12 cellular contexts compared by ENCODE assay signal in the genomic region with DNA sequence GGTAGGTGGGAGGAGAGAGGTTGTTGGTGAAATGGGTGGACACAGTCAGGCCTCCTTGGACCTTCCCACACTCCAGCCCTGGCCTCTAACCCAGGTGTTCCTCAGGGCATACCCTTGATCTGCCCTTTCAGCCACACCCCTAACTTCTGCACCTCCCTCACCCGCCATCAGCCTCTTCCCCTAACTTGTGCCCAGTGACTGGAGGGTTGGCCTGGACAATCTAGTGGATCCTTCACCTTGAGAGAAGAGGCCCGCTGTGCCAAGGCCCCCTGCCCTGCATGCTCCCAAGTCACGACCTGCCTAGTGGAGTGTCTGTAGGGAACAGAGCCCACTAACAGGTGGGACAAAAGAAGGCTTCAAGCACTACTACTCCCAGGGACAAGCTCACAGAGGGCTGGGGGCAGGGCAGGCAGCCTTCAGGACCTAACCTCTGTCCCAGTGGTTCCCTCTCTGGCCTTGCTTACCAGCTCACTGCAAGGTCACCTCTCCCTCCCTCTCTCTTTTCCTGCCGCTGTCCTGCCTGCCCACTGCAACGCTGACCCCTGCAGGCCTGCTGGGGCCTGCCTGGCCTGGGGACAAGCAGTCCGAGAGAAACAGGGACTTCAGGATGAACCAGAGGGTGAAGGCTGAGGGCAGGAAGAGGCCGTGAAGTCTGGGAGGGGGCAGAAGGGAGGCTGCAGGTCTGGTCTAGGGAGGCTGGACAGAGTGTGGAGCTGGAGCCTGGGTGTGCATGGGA. TPM values are rescaled to one million over a fixed set of nuclear protein-coding genes. Genes with fewer than 3 reads are reported as not detected.
DNase-seq lines count a peak whose midpoint lies in the region; ATAC-seq and TF ChIP-seq lines count a peak whose summit lies in the region.
"Had no signal": no experiment of that assay in that cellular context is flagged by ENCODE, and none has a peak within 500 bp of the region (broad histone marks: within the 10 kb centered on the region; RNA-seq: fewer than 3 reads in every experiment).

No MANE protein-coding gene starts in this region.

- peaks cover 5% of the 10 kb centered on the region for H3K4me1 Mint-ChIP-seq in chondrocyte (ENCODE audit: low read depth)

- no peak overlapping the region for H3K27ac Mint-ChIP-seq in chondrocyte (ENCODE audit: unreplicated experiment)

- TF ChIP-seq CTCF in HFF-Myc (IDR thresholded peaks at IDR 0.05; ENCODE audit: low read depth, low read length, missing control alignments) (peak; percentile 55), chondrocyte (IDR thresholded peaks at IDR 0.05) (peak; percentile 34), kidney epithelial cell (IDR thresholded peaks at IDR 0.05; ENCODE audit: insufficient read depth, low read length, poor library complexity, severe bottlenecking) (peak; percentile 28)

- ATAC-seq in HG02870 (IDR thresholded peaks at IDR 0.05; ENCODE audit: unreplicated experiment), result no peak
- no peak for ATAC-seq in HG03442 (IDR thresholded peaks at IDR 0.05; ENCODE audit: unreplicated experiment)
- ATAC-seq: esophagus mucosa had no signal

- DNase-seq in AG08396 (ENCODE audit: low spot score) (peak; percentile 60), HFF-Myc (ENCODE audit: extremely low read depth, low read depth) (no peak), chondrocyte (ENCODE audit: low spot score) (no peak), kidney epithelial cell (ENCODE audit: low read depth) (no peak), activated gamma-delta T cell (lab: John Stamatoyannopoulos, UW) (no peak), KBM-7 (no peak)
- DNase-seq: mammary epithelial cell, NCI-H187 treated with DMSO at 0.1 percent for 48 hours had no signal

- H3K4me3 ChIP-seq in HFF-Myc (replicated peaks; ENCODE audit: low read depth, low read length) (no peak overlapping the region), kidney epithelial cell (ENCODE audit: low read depth, low read length) (no peak overlapping the region)
- H3K4me3 ChIP-seq: skin epidermis had no signal

- peaks cover 2% of the 10 kb centered on the region for H3K36me3 Mint-ChIP-seq in chondrocyte (ENCODE audit: low read depth)

- H3K4me3 Mint-ChIP-seq in chondrocyte (ENCODE audit: unreplicated experiment), result no peak overlapping the region

- H3K27me3 Mint-ChIP-seq in chondrocyte (ENCODE audit: low read depth), result peaks cover 48% of the 10 kb centered on the region

- H3K36me3 ChIP-seq in kidney epithelial cell (ENCODE audit: control insufficient read depth, insufficient read depth, low read length), result no peaks in the 10 kb centered on the region

- in situ Hi-C loops in KBM-7 (cut with MboI; ENCODE audit: low pct_unique_long_range_greater_than_20kb, low sequenced_read_pairs), result no loop called here

- H3K27me3 ChIP-seq in kidney epithelial cell (ENCODE audit: control insufficient read depth, insufficient read depth, low read length), result peaks cover 72% of the 10 kb centered on the region

- no peaks in the 10 kb centered on the region for H3K9me3 Mint-ChIP-seq in chondrocyte (ENCODE audit: low read depth)

RNA-seq across cellular contexts. Expression of a gene that starts 3.3 kb away (rescaled TPM):
- total RNA-seq in chondrocyte (0.92 to 2.0 TPM (median 1.5 TPM) in 3 replicates), kidney epithelial cell (12.7 and 15.9 TPM in 2 replicates)
